ENCODE assay signal across 1 cellular context in the genomic region with DNA sequence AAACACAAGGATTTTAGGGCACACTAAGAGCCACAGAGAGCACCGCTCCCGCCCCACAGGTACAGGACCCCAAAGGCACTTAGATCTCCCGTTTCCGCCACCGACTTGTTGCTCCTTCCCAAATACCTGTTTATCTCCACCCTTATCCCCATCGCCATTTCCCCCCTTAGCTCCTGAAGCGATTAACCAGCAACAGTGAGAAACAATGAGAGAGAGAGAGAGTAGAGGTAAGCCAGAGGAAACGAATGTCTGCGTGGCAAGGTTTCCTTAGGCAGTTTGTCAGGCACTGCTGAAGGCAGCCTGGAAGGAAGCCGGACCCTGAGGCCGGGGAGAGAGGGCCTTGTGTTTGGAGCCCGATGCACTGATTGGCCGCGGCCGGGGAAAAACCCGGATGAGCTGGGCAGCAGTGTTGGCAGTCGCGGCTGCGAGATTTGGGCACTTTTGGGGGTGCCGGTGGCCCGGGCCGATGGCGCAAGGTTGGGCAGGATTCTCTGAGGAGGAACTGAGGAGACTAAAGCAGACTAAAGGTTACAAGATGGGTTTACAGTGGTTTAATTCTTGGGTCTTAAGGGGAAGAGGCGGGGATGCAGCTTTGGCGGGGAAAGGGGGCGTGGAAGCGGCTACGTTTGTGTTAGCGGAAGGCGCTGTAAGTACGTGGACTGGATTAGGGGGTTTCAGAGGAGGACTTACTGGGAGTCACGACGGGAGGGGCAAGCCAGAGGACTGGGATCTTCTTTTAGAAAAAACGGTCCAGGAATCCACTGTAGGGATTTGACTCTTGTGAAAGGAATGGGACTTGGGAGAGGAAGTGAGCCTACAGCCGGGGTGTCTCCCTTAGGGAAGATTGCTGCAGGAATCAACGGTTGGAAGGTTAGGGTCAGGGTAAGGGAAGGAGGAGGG.
TF ChIP-seq lines count a peak whose summit lies in the region.

GORAB (plus strand) TSS at position 409 of the 900 bp plus-strand sequence; CDS start at position 467, 58 bp downstream.

TF ChIP-seq in HepG2, 621 proteins besides CTCF, POLR2A, EP300 and RAD21 (continued from another document):
- TF ChIP-seq WIZ (CRISPR knock-in tag; IDR thresholded peaks at IDR 0.05) (peak; percentile 88; the same call in 1 of the 2 replicates), ZNF24 (IDR thresholded peaks at IDR 0.05) (no peak), ZNF766 (CRISPR knock-in tag; IDR thresholded peaks at IDR 0.05; ENCODE audit: borderline replicate concordance) (no peak), TFDP2 (CRISPR knock-in tag; IDR thresholded peaks at IDR 0.05) (no peak), HES4 (CRISPR knock-in tag; IDR thresholded peaks at IDR 0.05; ENCODE audit: borderline replicate concordance) (no peak), PCBP2 (optimal IDR thresholded peaks at IDR 0.05; ENCODE audit: low read depth, low read length, poor library complexity, severe bottlenecking) (no peak), ZBED4 (CRISPR knock-in tag; IDR thresholded peaks at IDR 0.05; ENCODE audit: borderline replicate concordance) (0 out of 2 replicates have a peak, but pooled peaks have one; percentile 11), PCBP1 (IDR thresholded peaks at IDR 0.05; ENCODE audit: borderline replicate concordance, low read depth, low read length) (no peak), ADNP (CRISPR knock-in tag; IDR thresholded peaks at IDR 0.05) (no peak), MLX (CRISPR knock-in tag; IDR thresholded peaks at IDR 0.05) (no peak)
- TF ChIP-seq, protein P1, sequence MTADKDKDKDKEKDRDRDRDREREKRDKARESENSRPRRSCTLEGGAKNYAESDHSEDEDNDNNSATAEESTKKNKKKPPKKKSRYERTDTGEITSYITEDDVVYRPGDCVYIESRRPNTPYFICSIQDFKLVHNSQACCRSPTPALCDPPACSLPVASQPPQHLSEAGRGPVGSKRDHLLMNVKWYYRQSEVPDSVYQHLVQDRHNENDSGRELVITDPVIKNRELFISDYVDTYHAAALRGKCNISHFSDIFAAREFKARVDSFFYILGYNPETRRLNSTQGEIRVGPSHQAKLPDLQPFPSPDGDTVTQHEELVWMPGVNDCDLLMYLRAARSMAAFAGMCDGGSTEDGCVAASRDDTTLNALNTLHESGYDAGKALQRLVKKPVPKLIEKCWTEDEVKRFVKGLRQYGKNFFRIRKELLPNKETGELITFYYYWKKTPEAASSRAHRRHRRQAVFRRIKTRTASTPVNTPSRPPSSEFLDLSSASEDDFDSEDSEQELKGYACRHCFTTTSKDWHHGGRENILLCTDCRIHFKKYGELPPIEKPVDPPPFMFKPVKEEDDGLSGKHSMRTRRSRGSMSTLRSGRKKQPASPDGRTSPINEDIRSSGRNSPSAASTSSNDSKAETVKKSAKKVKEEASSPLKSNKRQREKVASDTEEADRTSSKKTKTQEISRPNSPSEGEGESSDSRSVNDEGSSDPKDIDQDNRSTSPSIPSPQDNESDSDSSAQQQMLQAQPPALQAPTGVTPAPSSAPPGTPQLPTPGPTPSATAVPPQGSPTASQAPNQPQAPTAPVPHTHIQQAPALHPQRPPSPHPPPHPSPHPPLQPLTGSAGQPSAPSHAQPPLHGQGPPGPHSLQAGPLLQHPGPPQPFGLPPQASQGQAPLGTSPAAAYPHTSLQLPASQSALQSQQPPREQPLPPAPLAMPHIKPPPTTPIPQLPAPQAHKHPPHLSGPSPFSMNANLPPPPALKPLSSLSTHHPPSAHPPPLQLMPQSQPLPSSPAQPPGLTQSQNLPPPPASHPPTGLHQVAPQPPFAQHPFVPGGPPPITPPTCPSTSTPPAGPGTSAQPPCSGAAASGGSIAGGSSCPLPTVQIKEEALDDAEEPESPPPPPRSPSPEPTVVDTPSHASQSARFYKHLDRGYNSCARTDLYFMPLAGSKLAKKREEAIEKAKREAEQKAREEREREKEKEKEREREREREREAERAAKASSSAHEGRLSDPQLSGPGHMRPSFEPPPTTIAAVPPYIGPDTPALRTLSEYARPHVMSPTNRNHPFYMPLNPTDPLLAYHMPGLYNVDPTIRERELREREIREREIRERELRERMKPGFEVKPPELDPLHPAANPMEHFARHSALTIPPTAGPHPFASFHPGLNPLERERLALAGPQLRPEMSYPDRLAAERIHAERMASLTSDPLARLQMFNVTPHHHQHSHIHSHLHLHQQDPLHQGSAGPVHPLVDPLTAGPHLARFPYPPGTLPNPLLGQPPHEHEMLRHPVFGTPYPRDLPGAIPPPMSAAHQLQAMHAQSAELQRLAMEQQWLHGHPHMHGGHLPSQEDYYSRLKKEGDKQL (CRISPR knock-in tag; IDR thresholded peaks at IDR 0.05; ENCODE audit: low read depth) = no peak
